Comparison of ENCODE assay signal across 8 cellular contexts in genomic region chr6:118719351-118720124, GRCh38.
A peak's percentile ranks its signal among the peaks of the same experiment; 100 is the strongest.
DNase-seq lines count a peak whose midpoint lies in the region; ATAC-seq and TF ChIP-seq lines count a peak whose summit lies in the region.

No MANE protein-coding gene starts in this region.

- H3K18ac ChIP-seq in neuronal stem cell (ENCODE audit: low read length) = peak overlapping the region; percentile 23

- H2BK15ac ChIP-seq in neuronal stem cell (ENCODE audit: low read length) = no peak overlapping the region

- CTCF ChIA-PET in SK-N-SH (lab: Yijun Ruan, JAX) = interaction anchor here (0.8 to 0.9 kb wide), 2 partner anchors 26 to 429 kb away, joined by 3 read pairs; no protein-coding TSS in a partner anchor

- H3K27ac ChIP-seq in neuronal stem cell (replicated peaks; ENCODE audit: low read length) = no peak overlapping the region
- no peak overlapping the region for H3K27ac ChIP-seq in SK-N-SH (ENCODE audit: low read depth in 2 of 2, low read length in 1 of 2)
- no peak overlapping the region for H3K27ac ChIP-seq in transverse colon

- H3K4me3 Mint-ChIP-seq in T-helper 17 cell = peak overlapping the region; percentile 88

- peaks cover 32% of the 10 kb centered on the region for H3K4me1 Mint-ChIP-seq in T-helper 17 cell

- H3K4me1 ChIP-seq in neuronal stem cell (ENCODE audit: control insufficient read depth in 2 of 2, insufficient read depth in 1 of 2, low read depth in 1 of 2, low read length in 2 of 2) = peaks cover 2% of the 10 kb centered on the region in 2 donors
- H3K4me1 ChIP-seq in SK-N-SH (ENCODE audit: control insufficient read depth in 1 of 2, insufficient read depth in 2 of 2, low read depth in 1 of 2, low read length in 1 of 2) = peaks cover 3 to 6% of the 10 kb centered on the region in 2 experiments; a peak in 1 of 4 replicates
- no peaks in the 10 kb centered on the region for H3K4me1 ChIP-seq in transverse colon

- no peak overlapping the region for H3K4me3 ChIP-seq in neuronal stem cell (ENCODE audit: low read length in 2 of 2)
- no peak overlapping the region for H3K4me3 ChIP-seq in SK-N-SH (ENCODE audit: low read depth in 2 of 2, low read length in 1 of 2)
- H3K4me3 ChIP-seq in transverse colon = no peak overlapping the region

- no peak overlapping the region for H3K23ac ChIP-seq in neuronal stem cell (ENCODE audit: low read depth, low read length, poor library complexity)

- peak overlapping the region; percentile 96 for H3K27ac Mint-ChIP-seq in T-helper 17 cell

- TF ChIP-seq CTCF in SK-N-SH (IDR thresholded peaks at IDR 0.05) (no peak), transverse colon (IDR thresholded peaks at IDR 0.05) (no peak)

- no peak overlapping the region for H3K14ac ChIP-seq in neuronal stem cell (ENCODE audit: low read length)

- H3K9me2 ChIP-seq in SK-N-SH = no peaks in the 10 kb centered on the region

- H4K8ac ChIP-seq in neuronal stem cell (ENCODE audit: low read depth, low read length) = no peak overlapping the region

- peak; percentile 54 for ATAC-seq in GM18907 (IDR thresholded peaks at IDR 0.05; ENCODE audit: unreplicated experiment)
- ATAC-seq in HG02678 (IDR thresholded peaks at IDR 0.05; ENCODE audit: unreplicated experiment) = peak; percentile 66
- peak; percentile 79 for ATAC-seq in T-helper 17 cell

- no peaks in the 10 kb centered on the region for H3K27me3 Mint-ChIP-seq in T-helper 17 cell

- H2AK5ac ChIP-seq in neuronal stem cell (ENCODE audit: low read depth, low read length) = no peak overlapping the region

- no peaks in the 10 kb centered on the region for H3K79me1 ChIP-seq in neuronal stem cell (ENCODE audit: low read depth, low read length)

- TF ChIP-seq RAD21 in SK-N-SH (IDR thresholded peaks at IDR 0.05; ENCODE audit: low read length) = no peak

- no peak overlapping the region for H2BK12ac ChIP-seq in neuronal stem cell (ENCODE audit: low read length)

- no peak overlapping the region for H2BK120ac ChIP-seq in neuronal stem cell (ENCODE audit: low read depth, low read length)

- H3K36me3 Mint-ChIP-seq in T-helper 17 cell (ENCODE audit: low read depth) = no peaks in the 10 kb centered on the region

- H2AFZ ChIP-seq in neuronal stem cell (ENCODE audit: low read length) (peak overlapping the region; percentile 15), SK-N-SH (ENCODE audit: low read depth) (no peak overlapping the region)

- no peak overlapping the region for H3K9ac ChIP-seq in neuronal stem cell (ENCODE audit: low read depth, low read length, poor library complexity)
- H3K9ac ChIP-seq in SK-N-SH = no peak overlapping the region

- intact Hi-C loops in transverse colon (cut with DNase I; ENCODE audit: low total_unique reads) = no loop called here

- no peak overlapping the region for H3K4me2 ChIP-seq in neuronal stem cell (ENCODE audit: insufficient read depth, low read length, poor library complexity, severe bottlenecking)
- H3K4me2 ChIP-seq in SK-N-SH = no peak overlapping the region

- H2BK5ac ChIP-seq in neuronal stem cell (ENCODE audit: low read length) = no peak overlapping the region

- no CpG with 5 or more reads among the region's 6 CpGs for WGBS in neuronal stem cell (ENCODE audit: extremely low coverage in 2 of 2, insufficient read length in 2 of 2, insufficient replicate concordance in 1 of 2), 2 donors
- WGBS in SK-N-SH (ENCODE audit: low lambda C conversion rate) = 80% methylated on average over 5 of the region's 6 CpGs
- WGBS in transverse colon (ENCODE audit: low coverage in 1 of 2), 2 donors = 57 to 74% methylated on average over 1 to 6 of the region's 6 CpGs

- no peaks in the 10 kb centered on the region for H3F3A ChIP-seq in SK-N-SH (replicated peaks; ENCODE audit: insufficient read depth)

- TF ChIP-seq EP300 in SK-N-SH (IDR thresholded peaks at IDR 0.05; ENCODE audit: borderline replicate concordance in 1 of 2, low read depth in 1 of 2, low read length in 1 of 2) (no peak), transverse colon (IDR thresholded peaks at IDR 0.05; ENCODE audit: low read depth) (no peak)

- no peaks in the 10 kb centered on the region for H3K79me2 ChIP-seq in SK-N-SH (ENCODE audit: insufficient read depth)

- H3K4ac ChIP-seq in neuronal stem cell (ENCODE audit: low read length) = no peak overlapping the region

- H4K20me1 ChIP-seq in SK-N-SH (ENCODE audit: insufficient read depth) = no peaks in the 10 kb centered on the region

- in situ Hi-C loops in transverse colon (cut with MboI; ENCODE audit: low pct_ligation_motif_present in 1 of 4, low pct_unique_long_range_greater_than_20kb in 1 of 4, low sequenced_read_pairs in 3 of 4) = no loop called here

- H3K36me3 ChIP-seq in neuronal stem cell (replicated peaks in 1 of 2; ENCODE audit: control insufficient read depth in 2 of 2, insufficient read depth in 2 of 2, low read length in 2 of 2) (no peaks in the 10 kb centered on the region), SK-N-SH (replicated peaks in 1 of 2; ENCODE audit: control insufficient read depth in 1 of 2, insufficient read depth in 2 of 2, low read length in 1 of 2) (no peaks in the 10 kb centered on the region), transverse colon (no peaks in the 10 kb centered on the region)

- H3K9me3 ChIP-seq in T-helper 17 cell (ENCODE audit: control insufficient read depth, low read length, poor library complexity, severe bottlenecking) (no peaks in the 10 kb centered on the region), neuronal stem cell (replicated peaks in 1 of 2; ENCODE audit: control insufficient read depth in 2 of 2, insufficient read depth in 1 of 2, low read depth in 1 of 2, low read length in 2 of 2) (no peaks in the 10 kb centered on the region), SK-N-SH (no peaks in the 10 kb centered on the region), transverse colon (no peaks in the 10 kb centered on the region)

- POLR2A ChIA-PET in SK-N-SH (lab: Yijun Ruan, JAX) = no interaction called here

- DNase-seq in T-helper 17 cell (no peak), neuronal stem cell (ENCODE audit: low spot score) (no peak), SK-N-SH (no peak), SW 1271 (lab: John Stamatoyannopoulos, UW) (no peak), transverse colon (no peak)
- no peak for DNase-seq in stimulated activated CD8-positive, alpha-beta memory T cell treated with anti-CD3 and anti-CD28 coated beads, Interleukin-4, amount 100 ng/mL, for 48 hours

- no peak for TF ChIP-seq POLR2A in transverse colon (IDR thresholded peaks at IDR 0.05)

- H3K27me3 ChIP-seq in neuronal stem cell (ENCODE audit: control insufficient read depth in 3 of 3, insufficient read depth in 3 of 3, low read depth in 1 of 3, low read length in 3 of 3) = no peaks in the 10 kb centered on the region
- no peaks in the 10 kb centered on the region for H3K27me3 ChIP-seq in SK-N-SH (ENCODE audit: insufficient read depth)
- H3K27me3 ChIP-seq in transverse colon = no peaks in the 10 kb centered on the region

- no peak overlapping the region for H4K91ac ChIP-seq in neuronal stem cell (ENCODE audit: low read depth, low read length, poor library complexity)

TF ChIP-seq in SK-N-SH, 30 proteins besides CTCF, POLR2A, EP300 and RAD21:
- TF ChIP-seq, protein P1, sequence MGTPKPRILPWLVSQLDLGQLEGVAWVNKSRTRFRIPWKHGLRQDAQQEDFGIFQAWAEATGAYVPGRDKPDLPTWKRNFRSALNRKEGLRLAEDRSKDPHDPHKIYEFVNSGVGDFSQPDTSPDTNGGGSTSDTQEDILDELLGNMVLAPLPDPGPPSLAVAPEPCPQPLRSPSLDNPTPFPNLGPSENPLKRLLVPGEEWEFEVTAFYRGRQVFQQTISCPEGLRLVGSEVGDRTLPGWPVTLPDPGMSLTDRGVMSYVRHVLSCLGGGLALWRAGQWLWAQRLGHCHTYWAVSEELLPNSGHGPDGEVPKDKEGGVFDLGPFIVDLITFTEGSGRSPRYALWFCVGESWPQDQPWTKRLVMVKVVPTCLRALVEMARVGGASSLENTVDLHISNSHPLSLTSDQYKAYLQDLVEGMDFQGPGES (IDR thresholded peaks at IDR 0.05; ENCODE audit: low read depth, low read length) = no peak
- no peak for TF ChIP-seq EZH2phosphoT487 (IDR thresholded peaks at IDR 0.05; ENCODE audit: borderline replicate concordance, low read depth)
TF ChIP-seq in SK-N-SH: peak in this region for 0.
